17 cellular contexts compared by ENCODE assay signal in the genomic region with DNA sequence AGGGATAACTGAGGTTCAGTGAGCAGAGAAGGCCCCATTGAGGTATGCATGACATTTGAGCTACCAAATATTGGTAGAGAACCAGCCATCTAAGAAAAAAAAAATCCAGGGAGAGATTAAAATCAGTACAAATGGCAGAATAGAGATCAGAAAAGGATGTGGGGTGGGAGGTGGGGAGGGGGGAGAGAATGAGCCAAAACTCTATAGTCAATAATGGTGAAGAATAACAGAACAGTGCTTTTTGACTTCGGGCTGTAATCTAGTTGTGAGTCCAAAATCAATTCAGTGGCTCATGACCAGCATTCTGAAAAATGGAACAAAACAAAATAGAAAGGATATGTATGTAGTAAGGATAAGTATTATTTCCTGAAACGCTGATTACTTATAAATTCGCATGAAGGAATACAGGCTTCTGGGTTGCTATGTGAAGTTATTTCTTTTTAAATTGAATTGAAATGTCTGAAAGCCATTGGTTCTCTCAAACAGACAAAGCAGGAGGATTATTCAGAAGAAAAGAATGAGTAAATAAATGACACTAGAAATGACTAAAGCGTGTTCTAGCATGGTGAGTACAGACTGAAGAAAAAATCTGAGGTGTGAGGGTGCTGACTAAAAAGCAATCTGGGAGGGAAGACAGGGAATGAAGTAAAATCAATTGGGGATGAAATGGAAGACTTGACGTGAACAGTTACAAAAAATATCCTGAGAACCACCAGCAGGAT.
A peak's percentile ranks its signal among the peaks of the same experiment; 100 is the strongest.
DNase-seq lines count a peak whose midpoint lies in the region; ATAC-seq, FAIRE-seq and TF ChIP-seq lines count a peak whose summit lies in the region.
"Had no signal": no experiment of that assay in that cellular context is flagged by ENCODE, and none has a peak within 500 bp of the region (broad histone marks: within the 10 kb centered on the region; RNA-seq: fewer than 3 reads in every experiment).

No MANE protein-coding gene starts in this region.

- no peak overlapping the region for H4K8ac ChIP-seq in neuronal stem cell (ENCODE audit: low read depth, low read length)

- peaks cover 1% of the 10 kb centered on the region for H3K79me1 ChIP-seq in neuronal stem cell (ENCODE audit: low read depth, low read length)

- H3K9ac ChIP-seq in fibroblast of lung (ENCODE audit: insufficient read depth, low read length) (no peak overlapping the region), skeletal muscle satellite cell (ENCODE audit: low read depth, low read length) (no peak overlapping the region), neuronal stem cell (ENCODE audit: low read depth, low read length, poor library complexity) (no peak overlapping the region)

- H2AK5ac ChIP-seq in neuronal stem cell (ENCODE audit: low read depth, low read length): no peak overlapping the region

- no peak overlapping the region for H2BK12ac ChIP-seq in neuronal stem cell (ENCODE audit: low read length)

- peak; percentile 43 to 93 for ATAC-seq in activated naive CD4-positive, alpha-beta T cell treated with anti-CD3 and anti-CD28 coated beads, Interleukin-2, amount 50 U/mL, for 72 hours
- ATAC-seq: psoas muscle had no signal

- no peak overlapping the region for H3K14ac ChIP-seq in neuronal stem cell (ENCODE audit: low read length)

- H3K23ac ChIP-seq in neuronal stem cell (ENCODE audit: low read depth, low read length, poor library complexity): no peak overlapping the region

- H3K36me3 Mint-ChIP-seq in activated naive CD4-positive, alpha-beta T cell treated with anti-CD3 and anti-CD28 coated beads, Interleukin-2, amount 50 U/mL, for 72 hours: peaks cover 0 to 23% of the 10 kb centered on the region in 2 donors
- peaks cover 28% of the 10 kb centered on the region for H3K36me3 Mint-ChIP-seq in activated naive CD4-positive, alpha-beta T cell treated with anti-CD3 and anti-CD28 coated beads for 36 hours (ENCODE audit: low read depth)

- no peak overlapping the region for H3K18ac ChIP-seq in neuronal stem cell (ENCODE audit: low read length)

- no peaks in the 10 kb centered on the region for H3K9me3 Mint-ChIP-seq in activated naive CD4-positive, alpha-beta T cell treated with anti-CD3 and anti-CD28 coated beads, Interleukin-2, amount 50 U/mL, for 72 hours
- peaks cover 1% of the 10 kb centered on the region for H3K9me3 Mint-ChIP-seq in activated naive CD4-positive, alpha-beta T cell treated with anti-CD3 and anti-CD28 coated beads for 36 hours

- no peaks in the 10 kb centered on the region for H3K4me1 ChIP-seq in fibroblast of lung (ENCODE audit: control insufficient read depth, extremely low read depth, insufficient read depth, low read length)
- peaks cover 20% of the 10 kb centered on the region for H3K4me1 ChIP-seq in skeletal muscle satellite cell (ENCODE audit: control insufficient read depth, insufficient read depth, low read length)
- peaks cover 0 to 2% of the 10 kb centered on the region in 2 donors for H3K4me1 ChIP-seq in neuronal stem cell (ENCODE audit: control insufficient read depth in 2 of 2, insufficient read depth in 1 of 2, low read depth in 1 of 2, low read length in 2 of 2)
- H3K4me1 ChIP-seq: psoas muscle had no signal

- H3K36me3 ChIP-seq in fibroblast of lung (ENCODE audit: control insufficient read depth, insufficient read depth, low read length): peaks cover 2% of the 10 kb centered on the region
- H3K36me3 ChIP-seq in skeletal muscle satellite cell (ENCODE audit: insufficient read depth, low read length): peaks cover 68% of the 10 kb centered on the region
- H3K36me3 ChIP-seq in neuronal stem cell (replicated peaks in 1 of 2; ENCODE audit: control insufficient read depth in 2 of 2, insufficient read depth in 2 of 2, low read length in 2 of 2): peaks cover 5 to 31% of the 10 kb centered on the region in 2 donors

- no peaks in the 10 kb centered on the region for H3K9me3 ChIP-seq in fibroblast of lung (ENCODE audit: control insufficient read depth, insufficient read depth, low read depth, low read length)
- H3K9me3 ChIP-seq in skeletal muscle satellite cell (replicated peaks; ENCODE audit: low read length): no peaks in the 10 kb centered on the region
- H3K9me3 ChIP-seq in neuronal stem cell (replicated peaks in 1 of 2; ENCODE audit: control insufficient read depth in 2 of 2, insufficient read depth in 1 of 2, low read depth in 1 of 2, low read length in 2 of 2): no peaks in the 10 kb centered on the region
- H3K9me3 ChIP-seq: psoas muscle had no signal

- H3K4ac ChIP-seq in neuronal stem cell (ENCODE audit: low read length): no peak overlapping the region

- DNase-seq in activated naive CD4-positive, alpha-beta T cell treated with anti-CD3 and anti-CD28 coated beads, Interleukin-2, amount 50 U/mL, for 72 hours (ENCODE audit: low spot score in 2 of 2): no peak
- DNase-seq in activated naive CD4-positive, alpha-beta T cell treated with anti-CD3 and anti-CD28 coated beads for 36 hours: no peak
- DNase-seq in RCC 7860 (ENCODE audit: low spot score) (peak; percentile 20), fibroblast of lung (ENCODE audit: low read depth in 2 of 2) (peak; percentile 47 to 68), neuronal stem cell (ENCODE audit: low spot score) (no peak), C1 segment of cervical spinal cord (lab: John Stamatoyannopoulos, UW) (no peak)
- DNase-seq in activated CD8-positive, alpha-beta memory T cell treated with anti-CD3 and anti-CD28 coated beads for 24 hours: no peak
- DNase-seq: mesendoderm; NCI-H1436 treated with DMSO at 0.1 percent for 48 hours; psoas muscle; Right ventricle myocardium superior; stimulated activated CD4-positive, alpha-beta T cell treated with anti-CD3 and anti-CD28 coated beads, Interleukin-2, amount 100 ng/mL, for 48 hours; stimulated activated naive CD4-positive, alpha-beta T cell treated with Interleukin-2 at 50 U/mL for 16 hours had no signal

- intact Hi-C loops in activated naive CD4-positive, alpha-beta T cell treated with anti-CD3 and anti-CD28 coated beads for 36 hours (cut with micrococcal nuclease): no loop called here

- no peak for TF ChIP-seq CTCF in fibroblast of lung (conservative IDR thresholded peaks at IDR 0.05 in 1 of 2, IDR thresholded peaks at IDR 0.05 in 1 of 2; ENCODE audit: low read depth in 1 of 2, low read length in 2 of 2)

- no peak overlapping the region for H2BK15ac ChIP-seq in neuronal stem cell (ENCODE audit: low read length)

- CTCF ChIA-PET in activated naive CD4-positive, alpha-beta T cell treated with anti-CD3 and anti-CD28 coated beads for 36 hours (lab: Charles Lee): no interaction called here

- H4K91ac ChIP-seq in neuronal stem cell (ENCODE audit: low read depth, low read length, poor library complexity): no peak overlapping the region

- FAIRE-seq in RCC 7860 (lab: Jason Lieb, UNC): no peak
- FAIRE-seq: endometrium, G401.6, TTC549 had no signal

- peak overlapping the region in 1 of 2 donors; percentile 18 for H3K27ac Mint-ChIP-seq in activated naive CD4-positive, alpha-beta T cell treated with anti-CD3 and anti-CD28 coated beads, Interleukin-2, amount 50 U/mL, for 72 hours
- no peak overlapping the region for H3K27ac Mint-ChIP-seq in activated naive CD4-positive, alpha-beta T cell treated with anti-CD3 and anti-CD28 coated beads for 36 hours

- no CpG with 5 or more reads among the region's 5 CpGs for WGBS in neuronal stem cell (ENCODE audit: extremely low coverage in 2 of 2, insufficient read length in 2 of 2, insufficient replicate concordance in 1 of 2), 2 donors

- peak overlapping the region; percentile 15 for H3K4me2 ChIP-seq in fibroblast of lung (ENCODE audit: extremely low read depth, insufficient read depth, low read length)
- H3K4me2 ChIP-seq in skeletal muscle satellite cell (ENCODE audit: low read length): peak overlapping the region; percentile 10
- H3K4me2 ChIP-seq in neuronal stem cell (ENCODE audit: insufficient read depth, low read length, poor library complexity, severe bottlenecking): no peak overlapping the region

- no peak overlapping the region for H3K4me3 Mint-ChIP-seq in activated naive CD4-positive, alpha-beta T cell treated with anti-CD3 and anti-CD28 coated beads for 36 hours

- H3K79me2 ChIP-seq in fibroblast of lung (ENCODE audit: control insufficient read depth, insufficient read depth, low read length): no peaks in the 10 kb centered on the region

- H3K27me3 ChIP-seq in fibroblast of lung (ENCODE audit: control insufficient read depth, insufficient read depth, low read length): no peaks in the 10 kb centered on the region
- no peaks in the 10 kb centered on the region for H3K27me3 ChIP-seq in skeletal muscle satellite cell (ENCODE audit: control insufficient read depth, insufficient read depth, low read length)
- H3K27me3 ChIP-seq in neuronal stem cell (ENCODE audit: control insufficient read depth in 3 of 3, insufficient read depth in 3 of 3, low read depth in 1 of 3, low read length in 3 of 3): no peaks in the 10 kb centered on the region

- H3K27me3 Mint-ChIP-seq in activated naive CD4-positive, alpha-beta T cell treated with anti-CD3 and anti-CD28 coated beads for 36 hours (ENCODE audit: low read depth): no peaks in the 10 kb centered on the region

- H3K27ac ChIP-seq in fibroblast of lung (ENCODE audit: insufficient read depth, low read length) (peak overlapping the region; percentile 33), neuronal stem cell (replicated peaks; ENCODE audit: low read length) (no peak overlapping the region)
- H3K27ac ChIP-seq: psoas muscle had no signal

- H3K4me3 ChIP-seq in fibroblast of lung (replicated peaks in 1 of 4; ENCODE audit: control extremely low read depth in 1 of 4, insufficient read depth in 1 of 4, low read depth in 3 of 4, low read length in 4 of 4): no peak overlapping the region
- H3K4me3 ChIP-seq in skeletal muscle satellite cell (ENCODE audit: low read length): no peak overlapping the region
- no peak overlapping the region for H3K4me3 ChIP-seq in neuronal stem cell (ENCODE audit: low read length in 2 of 2)
- H3K4me3 ChIP-seq: psoas muscle had no signal

- no peak overlapping the region for H2BK5ac ChIP-seq in neuronal stem cell (ENCODE audit: low read length)

- H3K4me1 Mint-ChIP-seq in activated naive CD4-positive, alpha-beta T cell treated with anti-CD3 and anti-CD28 coated beads for 36 hours (ENCODE audit: low read depth): peaks cover 13% of the 10 kb centered on the region

- H2BK120ac ChIP-seq in neuronal stem cell (ENCODE audit: low read depth, low read length): no peak overlapping the region

- H2AFZ ChIP-seq in fibroblast of lung (ENCODE audit: low read length): no peak overlapping the region
- H2AFZ ChIP-seq in neuronal stem cell (ENCODE audit: low read length): no peak overlapping the region

- no peaks in the 10 kb centered on the region for H4K20me1 ChIP-seq in fibroblast of lung (ENCODE audit: control insufficient read depth, extremely low read depth, insufficient read depth, low read length)

Comparison
In these comparisons a context has a peak if more than half of its experiments do, and no peak if none do; other contexts are left out.
1. DNase-seq: peak in RCC 7860 (single experiment) and fibroblast of lung (2 of 2); none in activated naive CD4-positive, alpha-beta T cell treated with anti-CD3 and anti-CD28 coated beads, Interleukin-2, amount 50 U/mL, for 72 hours (0 of 2), activated naive CD4-positive, alpha-beta T cell treated with anti-CD3 and anti-CD28 coated beads for 36 hours (single experiment), activated CD8-positive, alpha-beta memory T cell treated with anti-CD3 and anti-CD28 coated beads for 24 hours (single experiment), neuronal stem cell (single experiment) and C1 segment of cervical spinal cord (0 of 14).